ENCODE assay signal across 35 cellular contexts in genomic region chr5:19479562-19479961, GRCh38.
"Had no signal": no experiment of that assay in that cellular context is flagged by ENCODE, and none has a peak within 500 bp of the region (broad histone marks: within the 10 kb centered on the region; RNA-seq: fewer than 3 reads in every experiment).

No MANE protein-coding gene starts in this region.

- H3K9me3 ChIP-seq: MG63 had no signal

- H3K9ac ChIP-seq: KMS-11 had no signal

- H3K36me3 ChIP-seq: MG63 had no signal

- H3K27me3 ChIP-seq: MG63 had no signal

- H3K27ac ChIP-seq: KMS-11 had no signal

- H3K4me2 ChIP-seq: KMS-11 had no signal

- H3K4me3 ChIP-seq: MG63 had no signal

- DNase-seq: Karpas-422, Kasumi-1, MG63, MM.1S, MV-4-11, NCI-H1048, NCI-H1092, NCI-H1092 treated with DMSO at 0.1 percent for 48 hours, NCI-H1105, NCI-H1105 treated with DMSO at 0.1 percent for 48 hours, NCI-H1417, NCI-H1417 treated with DMSO at 0.1 percent for 48 hours, NCI-H1436, NCI-H1436 treated with DMSO at 0.1 percent for 48 hours, NCI-H146, NCI-H1694, NCI-H1694 treated with DMSO at 0.1 percent for 48 hours, NCI-H187, NCI-H187 treated with DMSO at 0.1 percent for 48 hours, NCI-H1930, NCI-H2029, NCI-H2081, NCI-H2081 treated with DMSO at 0.1 percent for 48 hours, NCI-H2107, NCI-H2171, NCI-H2171 treated with DMSO at 0.1 percent for 48 hours, NCI-H2227 treated with DMSO at 0.1 percent for 48 hours, NCI-H226, NCI-H345, NCI-H446, NCI-H446 treated with DMSO at 0.1 percent for 48 hours, NCI-H510A, NCI-H510A treated with DMSO at 0.1 percent for 48 hours, NCI-H524 had no signal
